Comparison of ENCODE assay signal across 18 cellular contexts in genomic region chr12:96404683-96405082, GRCh38.
"Had no signal": no experiment of that assay in that cellular context is flagged by ENCODE, and none has a peak within 500 bp of the region (broad histone marks: within the 10 kb centered on the region; RNA-seq: fewer than 3 reads in every experiment).

No MANE protein-coding gene starts in this region.

- H3K4me3 ChIP-seq: ascending aorta, gastrocnemius medialis, heart right ventricle, right atrium auricular region, smooth muscle cell, tibial nerve, vagina had no signal

- H3K4me1 ChIP-seq: right atrium auricular region had no signal

- ATAC-seq: activated CD8-positive, alpha-beta T cell treated with anti-CD3 and anti-CD28 coated beads for 36 hours; activated T-cell treated with anti-CD3 and anti-CD28 coated beads, Interleukin-2, amount 50 U/mL, for 72 hours; gastrocnemius medialis; heart right ventricle; stimulated activated effector memory CD8-positive, alpha-beta T cell treated with anti-CD3 and anti-CD28 coated beads, Interleukin-12 subunit alpha, Interleukin-12 subunit beta, amount 100 ng/mL, for 72 hours had no signal

- H3K4me2 ChIP-seq: smooth muscle cell had no signal

- H3K36me3 ChIP-seq: ascending aorta, gastrocnemius medialis, heart right ventricle, right atrium auricular region, tibial nerve, vagina had no signal

- H3K27ac ChIP-seq: ascending aorta, gastrocnemius medialis, heart right ventricle, right atrium auricular region, tibial nerve, vagina, WERI-Rb-1 had no signal

- FAIRE-seq: bronchial epithelial cell, islet of Langerhans had no signal

- H3K9me3 ChIP-seq: ascending aorta, gastrocnemius medialis, heart right ventricle, right atrium auricular region, tibial nerve, vagina had no signal

- DNase-seq: activated CD4-positive, alpha-beta T cell treated with anti-CD3 and anti-CD28 coated beads for 4 hours; activated CD8-positive, alpha-beta memory T cell treated with anti-CD3 and anti-CD28 coated beads, Interleukin-2, amount 50 U/mL, for 4 hours; activated CD8-positive, alpha-beta T cell treated with anti-CD3 and anti-CD28 coated beads for 36 hours; activated gamma-delta T cell treated with Interleukin-2 at 50 U/mL for 16 hours; activated T-cell treated with anti-CD3 and anti-CD28 coated beads, Interleukin-2, amount 50 U/mL, for 72 hours; gastrocnemius medialis; heart right ventricle; naive B cell; posterior cingulate gyrus; WERI-Rb-1 had no signal

- H3K27me3 ChIP-seq: ascending aorta, gastrocnemius medialis, heart right ventricle, right atrium auricular region, tibial nerve, vagina had no signal
